ENCODE assay signal across 17 cellular contexts in the genomic region with DNA sequence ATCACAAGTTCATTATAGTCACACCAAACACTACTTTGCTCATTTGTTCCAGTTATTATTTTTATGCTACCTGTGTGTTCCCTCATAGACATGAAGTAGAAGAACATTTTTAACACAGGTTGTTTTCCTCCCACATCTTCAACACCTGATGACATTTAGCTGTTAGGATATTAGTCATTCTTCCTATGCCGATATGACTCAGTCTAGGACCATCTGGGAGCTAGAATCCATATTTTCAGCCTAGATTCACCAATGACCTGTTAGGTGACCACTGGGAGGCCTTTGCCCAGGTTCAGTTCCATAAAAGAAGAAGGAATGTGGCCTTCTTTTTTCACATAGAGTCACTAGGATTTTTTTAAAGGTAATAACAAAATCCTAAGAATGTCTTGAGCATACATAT.
DNase-seq lines count a peak whose midpoint lies in the region; ATAC-seq, FAIRE-seq and TF ChIP-seq lines count a peak whose summit lies in the region.
"Had no signal": no experiment of that assay in that cellular context is flagged by ENCODE, and none has a peak within 500 bp of the region (broad histone marks: within the 10 kb centered on the region; RNA-seq: fewer than 3 reads in every experiment).

No MANE protein-coding gene starts in this region.

- no peak overlapping the region for H3K27ac Mint-ChIP-seq in natural killer cell
- H3K27ac Mint-ChIP-seq: T-cell had no signal

- H3K36me3 ChIP-seq in bronchial epithelial cell (ENCODE audit: control insufficient read depth, insufficient read depth, low read length): no peaks in the 10 kb centered on the region
- H3K36me3 ChIP-seq: BLaER1, HAP-1, Peyer's patch had no signal

- H3K27me3 ChIP-seq in bronchial epithelial cell (ENCODE audit: control insufficient read depth, insufficient read depth, low read length): no peaks in the 10 kb centered on the region
- H3K27me3 ChIP-seq: BLaER1, Peyer's patch had no signal

- no peak overlapping the region for H3K4me3 ChIP-seq in bronchial epithelial cell (ENCODE audit: low read depth, low read length)
- H3K4me3 ChIP-seq: BLaER1, GM23248, HAP-1, Peyer's patch had no signal

- no peak overlapping the region for H3K4me3 Mint-ChIP-seq in natural killer cell
- H3K4me3 Mint-ChIP-seq: CD4-positive, alpha-beta memory T cell; T-cell had no signal

- peaks cover 0 to 2% of the 10 kb centered on the region in 2 donors for H3K9me3 Mint-ChIP-seq in natural killer cell
- H3K9me3 Mint-ChIP-seq: T-cell had no signal

- intact Hi-C loops in natural killer cell (cut with micrococcal nuclease): no loop called here

- TF ChIP-seq CTCF in bronchial epithelial cell (IDR thresholded peaks at IDR 0.05; ENCODE audit: insufficient read depth, low read length, severe bottlenecking) (no peak), natural killer cell (IDR thresholded peaks at IDR 0.05) (no peak)

- FAIRE-seq in GM18507 (lab: Jason Lieb, UNC): peak; percentile 5
- FAIRE-seq in bronchial epithelial cell (lab: Jason Lieb, UNC): no peak
- FAIRE-seq: G401.6 had no signal

- H3K4me1 Mint-ChIP-seq in natural killer cell: no peaks in the 10 kb centered on the region

- peak; percentile 91 for DNase-seq in DMS53 (lab: John Stamatoyannopoulos, UW)
- no peak for DNase-seq in GM18507 (ENCODE audit: extremely low spot score, insufficient read length, low read depth)
- peak; percentile 32 for DNase-seq in RKO (ENCODE audit: low spot score)
- DNase-seq in bronchial epithelial cell (ENCODE audit: low read depth): peak; percentile 64
- no peak for DNase-seq in KG1 (lab: John Stamatoyannopoulos, UW)
- no peak for DNase-seq in medulla oblongata (ENCODE audit: extremely low spot score)
- DNase-seq in natural killer cell: no peak
- no peak for DNase-seq in NCI-H524 treated with DMSO at 0.1 percent for 48 hours (lab: John Stamatoyannopoulos, UW)
- DNase-seq: CD4-positive, alpha-beta memory T cell; GM23248; NCI-H526; Peyer's patch; SK-N-SH; T-cell had no signal

- ATAC-seq in natural killer cell: no peak
- ATAC-seq: T-cell had no signal

- H3K27me3 Mint-ChIP-seq in natural killer cell (ENCODE audit: low read depth in 2 of 2): no peaks in the 10 kb centered on the region
- H3K27me3 Mint-ChIP-seq: CD4-positive, alpha-beta memory T cell; T-cell had no signal

- H3K36me3 Mint-ChIP-seq in natural killer cell: no peaks in the 10 kb centered on the region
- H3K36me3 Mint-ChIP-seq: CD4-positive, alpha-beta memory T cell; T-cell had no signal

Comparison
In these comparisons a context has a peak if more than half of its experiments do, and no peak if none do; other contexts are left out.
1. DNase-seq: peak in DMS53 (single experiment), RKO (single experiment) and bronchial epithelial cell (single experiment); none in GM18507 (single experiment), KG1 (single experiment), medulla oblongata (single experiment), natural killer cell (single experiment) and NCI-H524 treated with DMSO at 0.1 percent for 48 hours (single experiment).